ENCODE assay signal across 26 cellular contexts in the genomic region with DNA sequence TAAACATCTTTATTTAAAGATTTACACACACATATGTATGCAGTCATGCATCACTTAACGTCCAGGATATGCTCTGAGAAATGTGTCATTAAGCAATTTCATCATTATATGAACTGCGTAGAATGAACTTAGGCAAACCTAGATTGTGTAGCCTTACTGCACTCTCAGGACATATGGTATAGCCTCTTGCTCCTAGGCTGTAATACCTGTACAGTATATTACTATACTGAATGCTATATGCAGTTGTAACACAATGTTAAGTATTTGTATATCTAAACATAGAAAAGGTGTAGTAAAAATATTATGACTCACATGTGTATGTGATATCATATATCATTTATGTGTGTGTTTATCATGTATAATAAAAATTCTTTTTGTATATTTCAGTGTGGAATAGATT.
DNase-seq lines count a peak whose midpoint lies in the region; ATAC-seq, FAIRE-seq and TF ChIP-seq lines count a peak whose summit lies in the region.
"Had no signal": no experiment of that assay in that cellular context is flagged by ENCODE, and none has a peak within 500 bp of the region (broad histone marks: within the 10 kb centered on the region; RNA-seq: fewer than 3 reads in every experiment).

No MANE protein-coding gene starts in this region.

- H3K4me1 ChIP-seq in IMR-90 (ENCODE audit: control insufficient read depth, insufficient read depth, low read length) (no peaks in the 10 kb centered on the region), mucosa of descending colon (ENCODE audit: low read depth) (no peaks in the 10 kb centered on the region)
- H3K4me1 ChIP-seq: BLaER1 treated with 17β-estradiol and CSF1 and Interleukin-3, amounts not matched to agents 10 nM and 100 nM; Caco-2 had no signal

- H4K20me1 ChIP-seq in IMR-90 (ENCODE audit: insufficient read depth, low read length), result no peaks in the 10 kb centered on the region
- H4K20me1 ChIP-seq: BLaER1 treated with 17β-estradiol and CSF1 and Interleukin-3, amounts not matched to agents 10 nM and 100 nM had no signal

- peaks cover 18% of the 10 kb centered on the region for H3K36me3 ChIP-seq in IMR-90 (ENCODE audit: control insufficient read depth, insufficient read depth, low read length)
- H3K36me3 ChIP-seq in mucosa of descending colon (ENCODE audit: low read depth), result no peaks in the 10 kb centered on the region
- H3K36me3 ChIP-seq in H7 (replicated peaks; ENCODE audit: control insufficient read depth, insufficient read depth, low read length), result peaks cover 7% of the 10 kb centered on the region

- no peak for TF ChIP-seq POLR2A in IMR-90 (IDR thresholded peaks at IDR 0.05; ENCODE audit: low read depth, low read length)

- ATAC-seq in IMR-90 (ENCODE audit: low read depth) (no peak), mucosa of descending colon (peak; percentile 73)
- ATAC-seq: CD8-positive, alpha-beta T cell; GM12878 had no signal

- no CpG with 5 or more reads among the region's 2 CpGs for WGBS in IMR-90 (ENCODE audit: extremely low coverage in 2 of 2, insufficient read length in 1 of 2), 2 experiments

- no peak overlapping the region for H3K4ac ChIP-seq in IMR-90 (ENCODE audit: low read depth, low read length)

- no peak for TF ChIP-seq RAD21 in IMR-90 (IDR thresholded peaks at IDR 0.05; ENCODE audit: low read length)

- POLR2A ChIA-PET in IMR-90 (lab: Charles Lee; ENCODE audit: unreplicated experiment), result no interaction called here

- no peak overlapping the region for H4K8ac ChIP-seq in IMR-90 (ENCODE audit: low read depth in 2 of 2, low read length in 2 of 2)

- H3K79me1 ChIP-seq in IMR-90 (ENCODE audit: low read depth in 1 of 2, low read length in 2 of 2), result no peaks in the 10 kb centered on the region; a peak in 2 of 4 replicates

- H3K14ac ChIP-seq in IMR-90 (replicated peaks; ENCODE audit: low read depth, low read length), result no peak overlapping the region

- H3K23ac ChIP-seq in IMR-90 (ENCODE audit: low read depth, low read length), result no peak overlapping the region

- H2BK20ac ChIP-seq in IMR-90 (ENCODE audit: low read depth, low read length), result no peak overlapping the region

- no peak overlapping the region for H3K56ac ChIP-seq in IMR-90 (ENCODE audit: extremely low read depth, insufficient read depth, low read length)

- H3K27me3 ChIP-seq in IMR-90 (ENCODE audit: control insufficient read depth, insufficient read depth, low read length), result no peaks in the 10 kb centered on the region
- no peaks in the 10 kb centered on the region for H3K27me3 ChIP-seq in H7 (ENCODE audit: control insufficient read depth, insufficient read depth, low read length)
- H3K27me3 ChIP-seq: BLaER1 treated with 17β-estradiol and CSF1 and Interleukin-3, amounts not matched to agents 10 nM and 100 nM had no signal

- FAIRE-seq in D721Med (lab: Jason Lieb, UNC) (peak; percentile 67), TTC549 (lab: Jason Lieb, UNC) (peak; percentile 72)
- FAIRE-seq: A204.1, GM12878, GM12892, GM18507 had no signal

- dilution Hi-C loops in IMR-90 (cut with HindIII; ENCODE audit: low sequenced_read_pairs, unreplicated experiment), result no loop called here

- TF ChIP-seq CTCF in D721Med (IDR thresholded peaks at IDR 0.05; ENCODE audit: insufficient read depth, missing control alignments) (no peak), IMR-90 (conservative IDR thresholded peaks at IDR 0.05; ENCODE audit: low read depth, low read length) (no peak), mucosa of descending colon (IDR thresholded peaks at IDR 0.05) (no peak)

- no peak overlapping the region for H3K4me2 ChIP-seq in IMR-90 (ENCODE audit: low read depth, low read length)
- H3K4me2 ChIP-seq: BLaER1 treated with 17β-estradiol and CSF1 and Interleukin-3, amounts not matched to agents 10 nM and 100 nM had no signal

- H2AK9ac ChIP-seq in IMR-90 (replicated peaks; ENCODE audit: low read depth, low read length, poor library complexity), result no peak overlapping the region

- H2BK120ac ChIP-seq in IMR-90 (ENCODE audit: low read depth, low read length), result no peak overlapping the region

- no peak overlapping the region for H3K18ac ChIP-seq in IMR-90 (ENCODE audit: low read depth, low read length)

- H3K4me3 ChIP-seq in IMR-90 (ENCODE audit: insufficient read depth, low read depth, low read length) (no peak overlapping the region), mucosa of descending colon (no peak overlapping the region), H7 (ENCODE audit: insufficient read depth, low read depth, low read length) (no peak overlapping the region)
- H3K4me3 ChIP-seq: BLaER1 treated with 17β-estradiol and CSF1 and Interleukin-3, amounts not matched to agents 10 nM and 100 nM; GM12878 had no signal

- peak overlapping the region; percentile 59; the same call in 1 of the 2 replicates for H2AK5ac ChIP-seq in IMR-90 (ENCODE audit: low read depth, low read length)

- CTCF ChIA-PET in IMR-90 (lab: Yijun Ruan, JAX), result no interaction called here

- H3K9me3 ChIP-seq in IMR-90 (ENCODE audit: control insufficient read depth, insufficient read depth, low read length) (no peaks in the 10 kb centered on the region), mucosa of descending colon (no peaks in the 10 kb centered on the region)
- H3K9me3 ChIP-seq: BLaER1 treated with 17β-estradiol and CSF1 and Interleukin-3, amounts not matched to agents 10 nM and 100 nM; Caco-2 had no signal

- in situ Hi-C loops in IMR-90 (cut with MboI; ENCODE audit: low sequenced_read_pairs), result no loop called here

- no peak overlapping the region for H2BK5ac ChIP-seq in IMR-90 (ENCODE audit: low read depth, low read length, poor library complexity, severe bottlenecking)

- no peak overlapping the region for H2BK15ac ChIP-seq in IMR-90 (ENCODE audit: low read depth, low read length)

- BruUV-seq in IMR-90 (replicated peaks; lab: Mats Ljungman, UMichigan), result no TSS peak

- H4K91ac ChIP-seq in IMR-90 (ENCODE audit: insufficient read depth, low read depth, low read length), result no peak overlapping the region

- DNase-seq in D721Med (ENCODE audit: insufficient read length, low spot score), result no peak
- DNase-seq in IMR-90, result no peak
- no peak for DNase-seq in mucosa of descending colon
- no peak for DNase-seq in NCI-H345 (lab: John Stamatoyannopoulos, UW)
- DNase-seq in H7, result no peak
- no peak for DNase-seq in epidermal melanocyte (ENCODE audit: insufficient read length, low spot score)
- DNase-seq: 8988T; AML-193; Caco-2; Calu3; CD4-positive, alpha-beta T cell; CD8-positive, alpha-beta T cell; DMS 273 treated with DMSO at 0.1 percent for 48 hours; DMS153; DMS53; DMS79; DND-41; EL; GDM1 had no signal

- no peak overlapping the region for H4K5ac ChIP-seq in IMR-90 (ENCODE audit: low read depth, low read length)

- H3K9ac ChIP-seq in IMR-90 (ENCODE audit: low read depth, low read length), result no peak overlapping the region
- H3K9ac ChIP-seq: BLaER1 treated with 17β-estradiol and CSF1 and Interleukin-3, amounts not matched to agents 10 nM and 100 nM had no signal

- intact Hi-C loops in IMR-90 (cut with micrococcal nuclease) (loop anchor here (5.0 kb wide), 1 partner anchor 76 kb away; no protein-coding TSS in a partner anchor), mucosa of descending colon (cut with DNase I, micrococcal nuclease) (no loop called here)

- no peak overlapping the region; the same call in 1 of the 2 replicates for H3K27ac ChIP-seq in IMR-90 (ENCODE audit: insufficient read depth, low read length)
- H3K27ac ChIP-seq: BLaER1 treated with 17β-estradiol and CSF1 and Interleukin-3, amounts not matched to agents 10 nM and 100 nM; C4-2B had no signal

- no peak overlapping the region for H2AFZ ChIP-seq in IMR-90 (replicated peaks; ENCODE audit: low read length, poor library complexity)

- H3K9me1 ChIP-seq in IMR-90 (ENCODE audit: insufficient read depth, low read length), result peaks cover 2% of the 10 kb centered on the region; the same call in 1 of the 2 replicates

TF ChIP-seq in IMR-90, 13 proteins besides CTCF, POLR2A, EP300 and RAD21:
- no peak for TF ChIP-seq BHLHE40 (IDR thresholded peaks at IDR 0.05; ENCODE audit: low read depth, low read length)
- no peak for TF ChIP-seq MAFK (IDR thresholded peaks at IDR 0.05; ENCODE audit: low read depth, low read length)
- TF ChIP-seq, protein P1, sequence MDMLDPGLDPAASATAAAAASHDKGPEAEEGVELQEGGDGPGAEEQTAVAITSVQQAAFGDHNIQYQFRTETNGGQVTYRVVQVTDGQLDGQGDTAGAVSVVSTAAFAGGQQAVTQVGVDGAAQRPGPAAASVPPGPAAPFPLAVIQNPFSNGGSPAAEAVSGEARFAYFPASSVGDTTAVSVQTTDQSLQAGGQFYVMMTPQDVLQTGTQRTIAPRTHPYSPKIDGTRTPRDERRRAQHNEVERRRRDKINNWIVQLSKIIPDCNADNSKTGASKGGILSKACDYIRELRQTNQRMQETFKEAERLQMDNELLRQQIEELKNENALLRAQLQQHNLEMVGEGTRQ (IDR thresholded peaks at IDR 0.05; ENCODE audit: low read depth, low read length), result no peak
- TF ChIP-seq CEBPB (IDR thresholded peaks at IDR 0.05; ENCODE audit: low read depth, low read length), result no peak
- no peak for TF ChIP-seq RCOR1 (IDR thresholded peaks at IDR 0.05; ENCODE audit: insufficient replicate concordance, low read length)
- TF ChIP-seq RFX5 (IDR thresholded peaks at IDR 0.05; ENCODE audit: low read depth, low read length), result no peak
- TF ChIP-seq, protein P2, sequence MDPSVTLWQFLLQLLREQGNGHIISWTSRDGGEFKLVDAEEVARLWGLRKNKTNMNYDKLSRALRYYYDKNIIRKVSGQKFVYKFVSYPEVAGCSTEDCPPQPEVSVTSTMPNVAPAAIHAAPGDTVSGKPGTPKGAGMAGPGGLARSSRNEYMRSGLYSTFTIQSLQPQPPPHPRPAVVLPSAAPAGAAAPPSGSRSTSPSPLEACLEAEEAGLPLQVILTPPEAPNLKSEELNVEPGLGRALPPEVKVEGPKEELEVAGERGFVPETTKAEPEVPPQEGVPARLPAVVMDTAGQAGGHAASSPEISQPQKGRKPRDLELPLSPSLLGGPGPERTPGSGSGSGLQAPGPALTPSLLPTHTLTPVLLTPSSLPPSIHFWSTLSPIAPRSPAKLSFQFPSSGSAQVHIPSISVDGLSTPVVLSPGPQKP (IDR thresholded peaks at IDR 0.05; ENCODE audit: borderline replicate concordance, low read depth, low read length), result no peak
- TF ChIP-seq FOS (IDR thresholded peaks at IDR 0.05; ENCODE audit: low read depth, low read length), result no peak
- TF ChIP-seq MXI1 (IDR thresholded peaks at IDR 0.05; ENCODE audit: borderline replicate concordance, low read depth, low read length), result no peak
- no peak for TF ChIP-seq MAZ (IDR thresholded peaks at IDR 0.05; ENCODE audit: borderline replicate concordance, low read depth, low read length)
- no peak for TF ChIP-seq NFE2L2 (IDR thresholded peaks at IDR 0.05; ENCODE audit: low read depth, low read length)
- no peak for TF ChIP-seq SMC3 (IDR thresholded peaks at IDR 0.05; ENCODE audit: low read depth, low read length)
- TF ChIP-seq CHD1 (IDR thresholded peaks at IDR 0.05; ENCODE audit: low read depth, low read length), result no peak
